In the genomic region with DNA sequence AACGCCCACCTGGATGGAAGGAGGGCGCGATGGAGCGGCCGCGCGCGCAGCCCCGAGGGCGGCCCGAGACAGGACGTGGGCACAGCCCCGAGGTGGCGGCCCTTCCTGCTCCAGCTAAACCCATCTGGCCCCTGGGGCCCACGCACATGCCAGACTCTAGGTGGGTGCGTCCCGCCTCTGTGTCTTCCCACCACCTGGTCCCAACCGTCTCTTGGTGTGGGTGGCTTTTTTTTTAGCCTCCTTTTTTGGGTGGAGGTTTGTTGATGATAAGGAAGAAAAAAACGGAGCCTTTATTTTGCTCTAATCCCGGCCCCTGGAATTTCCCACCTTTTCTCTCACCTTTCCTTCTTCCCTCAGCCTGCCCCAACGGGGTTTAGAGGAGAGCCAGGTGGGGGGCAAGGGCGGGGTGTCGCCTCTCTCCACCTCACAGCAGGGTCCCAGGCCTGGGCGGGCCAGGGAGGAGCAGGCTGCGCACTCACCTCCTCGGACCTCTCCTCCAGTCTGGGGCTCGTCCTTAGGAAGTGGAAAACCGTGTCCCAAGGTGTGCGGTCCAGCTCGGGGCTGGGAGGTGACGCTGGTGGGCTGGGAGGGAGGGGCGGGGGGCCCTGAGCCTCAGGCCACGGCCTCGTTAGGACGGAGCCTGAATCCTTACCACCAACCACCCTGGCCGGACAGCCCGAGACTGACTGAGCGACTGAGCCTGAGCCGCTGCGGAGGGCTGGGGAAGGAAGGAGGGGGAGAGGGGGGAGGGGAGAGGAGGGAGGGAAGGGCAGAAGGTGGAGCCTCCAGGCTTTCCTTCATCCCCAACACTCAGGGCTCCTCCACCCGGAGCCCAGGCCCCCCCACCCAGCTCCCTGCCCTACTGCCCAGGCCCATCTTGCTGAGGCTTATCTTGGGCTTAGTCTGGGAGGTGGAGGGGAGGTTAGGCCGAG, we compare ENCODE assay signal across 14 cellular contexts. TPM values are rescaled to one million over a fixed set of nuclear protein-coding genes. Genes with fewer than 3 reads are reported as not detected.
A peak's percentile ranks its signal among the peaks of the same experiment; 100 is the strongest.
DNase-seq lines count a peak whose midpoint lies in the region; ATAC-seq and TF ChIP-seq lines count a peak whose summit lies in the region.
"Had no signal": no experiment of that assay in that cellular context is flagged by ENCODE, and none has a peak within 500 bp of the region (broad histone marks: within the 10 kb centered on the region; RNA-seq: fewer than 3 reads in every experiment).

A gene (minus strand): TSS at position 696 of the 932 bp plus-strand sequence. CDS start 771 bp downstream, outside the sequence.

- no peaks in the 10 kb centered on the region for H3K27me3 Mint-ChIP-seq in MCF 10A (ENCODE audit: insufficient read depth, unreplicated experiment)
- H3K27me3 Mint-ChIP-seq in mesothelial cell of epicardium (ENCODE audit: low read depth) = peaks cover 50% of the 10 kb centered on the region
- H3K27me3 Mint-ChIP-seq: activated naive CD4-positive, alpha-beta T cell treated with anti-CD3 and anti-CD28 coated beads, Interleukin-2, amount 50 U/mL, for 24 hours; CD8-positive, alpha-beta memory T cell had no signal

- no peaks in the 10 kb centered on the region for H3K27me3 ChIP-seq in breast epithelium
- H3K27me3 ChIP-seq in esophagus muscularis mucosa = no peaks in the 10 kb centered on the region
- no peaks in the 10 kb centered on the region for H3K27me3 ChIP-seq in suprapubic skin
- H3K27me3 ChIP-seq in BE2C = no peaks in the 10 kb centered on the region

- no peak for ATAC-seq in left colon

- intact Hi-C loops in breast epithelium (cut with DNase I; ENCODE audit: low total_unique reads) = loop anchor here (10.0 kb wide), 1 partner anchor 51 kb away; no protein-coding TSS in a partner anchor
- intact Hi-C loops in MCF 10A (cut with micrococcal nuclease) = no loop called here
- intact Hi-C loops in esophagus muscularis mucosa (cut with DNase I) = no loop called here
- intact Hi-C loops in left colon (cut with DNase I, micrococcal nuclease) = no loop called here

- DNase-seq in breast epithelium (ENCODE audit: low spot score in 2 of 2) (peak in 1 of 2 donors; percentile 73), MCF 10A (ENCODE audit: unreplicated experiment) (no peak), esophagus muscularis mucosa (ENCODE audit: extremely low spot score) (no peak), mesothelial cell of epicardium (ENCODE audit: low spot score in 2 of 2, unreplicated experiment in 2 of 2) (no peak), suprapubic skin (ENCODE audit: low spot score in 2 of 2) (no peak), left colon (no peak), BE2C (no peak), OCI-M2 (lab: John Stamatoyannopoulos, UW; ENCODE audit: unreplicated experiment) (no peak)
- DNase-seq: 8988T; CD8-positive, alpha-beta memory T cell; GM23248 had no signal

- WGBS in esophagus muscularis mucosa = 77% methylated on average over 29 of the region's 42 CpGs
- 84% methylated on average over 25 of the region's 42 CpGs for WGBS in suprapubic skin

- CTCF ChIA-PET in MCF 10A (lab: Yijun Ruan, JAX) = interaction anchor here (0.7 to 1.3 kb wide), 2 partner anchors 16 to 18 kb away, joined by 6 read pairs; no protein-coding TSS in a partner anchor

- BruUV-seq in MCF 10A (replicated peaks; lab: Mats Ljungman, UMichigan) = no TSS peak

- H3K9me3 Mint-ChIP-seq in MCF 10A (ENCODE audit: unreplicated experiment) = no peaks in the 10 kb centered on the region
- no peaks in the 10 kb centered on the region for H3K9me3 Mint-ChIP-seq in mesothelial cell of epicardium
- H3K9me3 Mint-ChIP-seq: activated naive CD4-positive, alpha-beta T cell treated with anti-CD3 and anti-CD28 coated beads, Interleukin-2, amount 50 U/mL, for 24 hours; CD8-positive, alpha-beta memory T cell had no signal

- H3K36me3 Mint-ChIP-seq in MCF 10A (ENCODE audit: insufficient read depth, unreplicated experiment) = no peaks in the 10 kb centered on the region
- peaks cover 8% of the 10 kb centered on the region for H3K36me3 Mint-ChIP-seq in mesothelial cell of epicardium
- H3K36me3 Mint-ChIP-seq: activated naive CD4-positive, alpha-beta T cell treated with anti-CD3 and anti-CD28 coated beads, Interleukin-2, amount 50 U/mL, for 24 hours had no signal

- H3K36me3 ChIP-seq in breast epithelium = no peaks in the 10 kb centered on the region
- H3K36me3 ChIP-seq in esophagus muscularis mucosa = peaks cover 4 to 25% (median 16%) of the 10 kb centered on the region in 4 donors
- H3K36me3 ChIP-seq in suprapubic skin = peaks cover 4% of the 10 kb centered on the region
- H3K36me3 ChIP-seq in BE2C = no peaks in the 10 kb centered on the region

- H3K4me3 Mint-ChIP-seq in MCF 10A (ENCODE audit: unreplicated experiment) = no peak within 1 kb of the TSS
- H3K4me3 Mint-ChIP-seq in mesothelial cell of epicardium = peak within 1 kb of the TSS; percentile 15
- H3K4me3 Mint-ChIP-seq: activated naive CD4-positive, alpha-beta T cell treated with anti-CD3 and anti-CD28 coated beads, Interleukin-2, amount 50 U/mL, for 24 hours; CD8-positive, alpha-beta memory T cell had no signal

- H3K9me3 ChIP-seq in breast epithelium (no peaks in the 10 kb centered on the region), esophagus muscularis mucosa (no peaks in the 10 kb centered on the region), suprapubic skin (no peaks in the 10 kb centered on the region), BE2C (no peaks in the 10 kb centered on the region)

- TF ChIP-seq CTCF in breast epithelium (IDR thresholded peaks at IDR 0.05) (no peak), MCF 10A (IDR thresholded peaks at IDR 0.05; ENCODE audit: unreplicated experiment) (no peak), esophagus muscularis mucosa (IDR thresholded peaks at IDR 0.05) (no peak), mesothelial cell of epicardium (IDR thresholded peaks at IDR 0.05; ENCODE audit: unreplicated experiment) (no peak), suprapubic skin (IDR thresholded peaks at IDR 0.05) (no peak), BE2C (IDR thresholded peaks at IDR 0.05; ENCODE audit: low read depth, low read length) (no peak)

- H3K4me3 ChIP-seq in breast epithelium = peak within 1 kb of the TSS in 2 of 3 donors; percentile 66 to 75
- peak within 1 kb of the TSS; percentile 34 to 50 (median 42) for H3K4me3 ChIP-seq in esophagus muscularis mucosa
- H3K4me3 ChIP-seq in suprapubic skin = peak within 1 kb of the TSS; percentile 36
- no peak within 1 kb of the TSS for H3K4me3 ChIP-seq in BE2C (ENCODE audit: low read depth, low read length)
- H3K4me3 ChIP-seq: GM23248 had no signal

- POLR2A ChIA-PET in MCF 10A (lab: Yijun Ruan, JAX) = no interaction called here

- H3K4me1 Mint-ChIP-seq in MCF 10A (ENCODE audit: insufficient read depth, unreplicated experiment) (no peaks in the 10 kb centered on the region), mesothelial cell of epicardium (peaks cover 3% of the 10 kb centered on the region)
- H3K4me1 Mint-ChIP-seq: activated naive CD4-positive, alpha-beta T cell treated with anti-CD3 and anti-CD28 coated beads, Interleukin-2, amount 50 U/mL, for 24 hours; CD8-positive, alpha-beta memory T cell had no signal

- TF ChIP-seq EP300 in esophagus muscularis mucosa (IDR thresholded peaks at IDR 0.05) = no peak
- TF ChIP-seq EP300 in suprapubic skin (IDR thresholded peaks at IDR 0.05) = no peak

- no peaks in the 10 kb centered on the region for H3K4me1 ChIP-seq in breast epithelium
- H3K4me1 ChIP-seq in esophagus muscularis mucosa = no peaks in the 10 kb centered on the region
- no peaks in the 10 kb centered on the region for H3K4me1 ChIP-seq in suprapubic skin
- H3K4me1 ChIP-seq in BE2C = no peaks in the 10 kb centered on the region

- H3K27ac ChIP-seq in breast epithelium = peak within 1 kb of the TSS; percentile 87 to 91
- H3K27ac ChIP-seq in esophagus muscularis mucosa (replicated peaks in 1 of 4) = peak within 1 kb of the TSS; percentile 43 to 63 (median 59)
- peak within 1 kb of the TSS; percentile 61 for H3K27ac ChIP-seq in suprapubic skin
- H3K27ac ChIP-seq: GM23248 had no signal

- TF ChIP-seq POLR2A in breast epithelium (IDR thresholded peaks at IDR 0.05) (no peak), esophagus muscularis mucosa (IDR thresholded peaks at IDR 0.05; ENCODE audit: low read depth) (no peak), suprapubic skin (IDR thresholded peaks at IDR 0.05) (no peak)

- H3K27ac Mint-ChIP-seq in MCF 10A (ENCODE audit: low read depth, unreplicated experiment) (no peak within 1 kb of the TSS), mesothelial cell of epicardium (no peak within 1 kb of the TSS)
- H3K27ac Mint-ChIP-seq: activated naive CD4-positive, alpha-beta T cell treated with anti-CD3 and anti-CD28 coated beads, Interleukin-2, amount 50 U/mL, for 24 hours had no signal

RNA-seq across cellular contexts. Expression of the gene that starts here (rescaled TPM):
- total RNA-seq in breast epithelium (100 to 1,000 TPM in 1 of 3 donors, 10 to 100 TPM in 1, under 1 TPM in 1; 0.16 to 101 (median 24.9) TPM), MCF 10A (2022) (not detected in 2 replicates), esophagus muscularis mucosa (10 to 100 TPM; 10.3 to 29.5 (median 17.7) TPM), mesothelial cell of epicardium (0.07 to 0.33 TPM (median 0.09 TPM) in 3 replicates), suprapubic skin (10 to 100 TPM; 15.2 to 30.8 (median 20.5) TPM), left colon (1 to 10 TPM; 1.5 to 3.7 TPM)
- 0.31 TPM for polyA plus RNA-seq in BE2C (2012; ENCODE audit: insufficient read depth, insufficient read length, low read depth)
- total RNA-seq: CD8-positive, alpha-beta memory T cell; chondrocyte; GM23248 had no signal
- polyA plus RNA-seq: CD8-positive, alpha-beta memory T cell; GM23248; keratinocyte had no signal
